ENCODE assay signal across 22 cellular contexts in genomic region chr13:112750570-112750969, GRCh38.
"Had no signal": no experiment of that assay in that cellular context is flagged by ENCODE, and none has a peak within 500 bp of the region (broad histone marks: within the 10 kb centered on the region; RNA-seq: fewer than 3 reads in every experiment).

No MANE protein-coding gene starts in this region.

- DNase-seq: activated CD4-positive, alpha-beta memory T cell treated with anti-CD3 and anti-CD28 coated beads, Interleukin-2, amount 10 ng/mL, durations not matched to agents 7 days and 5 days; activated CD4-positive, alpha-beta T cell treated with anti-CD3 and anti-CD28 coated beads for 36 hours; activated CD4-positive, alpha-beta T cell treated with anti-CD3 and anti-CD28 coated beads, Interleukin-2, amount 50 U/mL, for 1 hour; activated CD8-positive, alpha-beta memory T cell treated with anti-CD3 and anti-CD28 coated beads, Interleukin-2, amount 50 U/mL, for 4 hours; activated naive CD4-positive, alpha-beta T cell; activated naive CD8-positive, alpha-beta T cell treated with anti-CD3 and anti-CD28 coated beads, Interleukin-2, amount 50 U/mL, for 24 hours; activated T-cell treated with anti-CD3 and anti-CD28 coated beads, Interleukin-2, amount 50 U/mL, for 72 hours; amniotic stem cell; KG1; NCI-H1048; NCI-H146; NCI-H1930; NCI-H2107; NCI-H2171 treated with DMSO at 0.1 percent for 48 hours; NCI-H345; NCI-H510A; NK-92 treated with Interleukin-12 subunit alpha and Interleukin-12 subunit beta, amount 100 ng/mL, for 24 hours; OCI-M1; RPMI8226; T-cell had no signal

- H3K27ac ChIP-seq: SK-N-MC, VCaP had no signal
